24 cellular contexts compared by ENCODE assay signal in the genomic region with DNA sequence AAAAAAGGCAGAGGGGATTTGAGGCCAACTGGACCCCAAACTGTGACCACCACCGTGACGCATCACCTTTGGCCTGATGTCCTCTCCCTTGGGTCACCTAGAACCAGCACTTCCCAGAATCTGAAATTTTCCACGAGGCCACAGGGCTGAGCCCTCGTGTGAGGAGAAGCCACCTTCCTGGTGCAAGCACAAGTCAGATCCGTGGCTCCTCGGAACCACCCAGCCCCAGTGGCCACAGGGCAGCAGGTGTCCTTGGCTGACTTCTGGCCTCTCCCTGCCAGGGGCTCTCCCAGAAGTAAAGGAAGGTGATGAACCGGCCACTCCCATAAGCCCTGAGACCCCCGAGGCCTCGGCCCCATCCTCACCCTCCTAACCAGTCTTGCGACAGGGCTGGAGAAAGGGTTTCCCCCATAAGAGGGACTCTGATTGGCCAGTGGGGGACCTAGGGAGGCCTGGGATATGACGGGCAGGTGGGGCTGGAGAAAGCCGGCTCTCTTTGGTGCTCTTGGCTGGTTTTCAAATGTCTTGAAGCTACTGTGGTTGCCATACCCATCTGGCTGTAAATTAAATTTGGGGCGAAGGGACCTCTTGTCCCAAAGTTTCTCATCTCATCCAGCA. TPM values are rescaled to one million over a fixed set of nuclear protein-coding genes. Genes with fewer than 3 reads are reported as not detected.
"Had no signal": no experiment of that assay in that cellular context is flagged by ENCODE, and none has a peak within 500 bp of the region (broad histone marks: within the 10 kb centered on the region; RNA-seq: fewer than 3 reads in every experiment).

No MANE protein-coding gene starts in this region.

- H3K9me3 ChIP-seq: colonic mucosa, neutrophil, pancreas, right atrium auricular region, testis, tibial nerve, upper lobe of left lung had no signal

- H3K36me3 ChIP-seq: colonic mucosa, neutrophil, pancreas, right atrium auricular region, tibial nerve, upper lobe of left lung had no signal

- ATAC-seq: natural killer cell; pancreas; sciatic nerve; stimulated activated memory B cell treated with anti-CD40 and anti-IgM and Interleukin-4, amounts not matched to agents 10 μg/mL and 1 μg/mL and 100 μg/mL, for 72 hours; stimulated activated naive CD8-positive, alpha-beta T cell treated with anti-CD3 and anti-CD28 coated beads, Interleukin-15, Interleukin-2, amounts not matched to agents 100 U/mL and 50 U/mL, for 24 hours had no signal

- H3K4me1 ChIP-seq: colonic mucosa, pancreas, testis had no signal

- H3K27ac ChIP-seq: colonic mucosa, neutrophil, pancreas, right atrium auricular region, testis, tibial nerve, upper lobe of left lung had no signal

- DNase-seq: colonic mucosa; effector memory CD4-positive, alpha-beta T cell; erythroblast; hypothalamus; immature natural killer cell; natural killer cell; stimulated activated CD4-positive, alpha-beta T cell treated with anti-CD3 and anti-CD28 coated beads, Interleukin-4, amount 100 ng/mL, for 4 hours; stimulated activated naive CD8-positive, alpha-beta T cell treated with anti-CD3 and anti-CD28 coated beads, Interleukin-15, Interleukin-2, amounts not matched to agents 100 U/mL and 50 U/mL, for 24 hours; substantia nigra; testis; upper lobe of left lung had no signal

- FAIRE-seq: endometrium, frontal cortex, keratinocyte, pancreas, urothelium cell line had no signal

- H3K27me3 ChIP-seq: colonic mucosa, pancreas, right atrium auricular region, testis, upper lobe of left lung had no signal

- H3K4me3 ChIP-seq: colonic mucosa, lung, pancreas, right atrium auricular region, testis, tibial nerve, upper lobe of left lung had no signal

RNA-seq across cellular contexts. Expression of gene HMCN2, which starts 20.9 kb away (rescaled TPM):
- total RNA-seq: fibroblast of villous mesenchyme, mononuclear cell, natural killer cell had no signal
- polyA plus RNA-seq: immature natural killer cell, keratinocyte had no signal
